Comparison of ENCODE assay signal across 9 cellular contexts in genomic region chr1:165928075-165928731, GRCh38.
A peak's percentile ranks its signal among the peaks of the same experiment; 100 is the strongest.
DNase-seq lines count a peak whose midpoint lies in the region; ATAC-seq and TF ChIP-seq lines count a peak whose summit lies in the region.
"Had no signal": no experiment of that assay in that cellular context is flagged by ENCODE, and none has a peak within 500 bp of the region (broad histone marks: within the 10 kb centered on the region; RNA-seq: fewer than 3 reads in every experiment).

No MANE protein-coding gene starts in this region.

- no peaks in the 10 kb centered on the region for H3K9me3 ChIP-seq in CD4-positive, alpha-beta memory T cell (ENCODE audit: control insufficient read depth in 1 of 2, low read length in 2 of 2)
- H3K9me3 ChIP-seq in ascending aorta: no peaks in the 10 kb centered on the region

- ATAC-seq in GM19395 (IDR thresholded peaks at IDR 0.05; ENCODE audit: unreplicated experiment): peak; percentile 52

- no peaks in the 10 kb centered on the region for H3K4me1 ChIP-seq in CD4-positive, alpha-beta memory T cell (ENCODE audit: insufficient read depth, low read length)
- H3K4me1 ChIP-seq in ascending aorta: no peaks in the 10 kb centered on the region

- H3K4me1 Mint-ChIP-seq in CD4-positive, alpha-beta memory T cell: peaks cover 0 to 2% (median 0%) of the 10 kb centered on the region in 4 donors

- no peaks in the 10 kb centered on the region for H3K27me3 ChIP-seq in CD4-positive, alpha-beta memory T cell (ENCODE audit: insufficient read depth, low read length)
- H3K27me3 ChIP-seq in ascending aorta: no peaks in the 10 kb centered on the region

- no peak overlapping the region for H3K4me3 ChIP-seq in CD4-positive, alpha-beta memory T cell (ENCODE audit: low read length in 2 of 2)
- no peak overlapping the region for H3K4me3 ChIP-seq in ascending aorta

- H3K9me3 Mint-ChIP-seq in CD4-positive, alpha-beta memory T cell: peaks cover 0 to 3% (median 0%) of the 10 kb centered on the region in 8 donors

- peak; percentile 25 to 47 (median 45) for TF ChIP-seq CTCF in ascending aorta (IDR thresholded peaks at IDR 0.05)

- CTCF ChIA-PET in CD4-positive, alpha-beta memory T cell (lab: Charles Lee; ENCODE audit: partially characterized antibody): interaction anchor here (0.6 to 12.2 kb wide), 16 partner anchors 8 to 675 kb away, joined by 3 to 123 read pairs (median 4); no protein-coding TSS in a partner anchor

- H3K36me3 ChIP-seq in CD4-positive, alpha-beta memory T cell (ENCODE audit: insufficient read depth, low read length): no peaks in the 10 kb centered on the region
- H3K36me3 ChIP-seq in ascending aorta: no peaks in the 10 kb centered on the region

- H3K27ac Mint-ChIP-seq in CD4-positive, alpha-beta memory T cell: peak overlapping the region in 1 of 7 donors; percentile 10
- H3K27ac Mint-ChIP-seq: IgD-negative memory B cell had no signal

- intact Hi-C loops in CD4-positive, alpha-beta memory T cell (cut with micrococcal nuclease): loop anchor here (1.0 to 10.0 kb wide), 4 partner anchors 237 to 1137 kb away; partner anchors contain the start of gene FAM78B
- intact Hi-C loops in ascending aorta (cut with DNase I): loop anchor here (5.0 kb wide), 1 partner anchor 554 kb away; no protein-coding TSS in a partner anchor

- no peak overlapping the region for H3K4me3 Mint-ChIP-seq in CD4-positive, alpha-beta memory T cell
- H3K4me3 Mint-ChIP-seq: IgD-negative memory B cell had no signal

- POLR2A ChIA-PET in CD4-positive, alpha-beta memory T cell (lab: Charles Lee; ENCODE audit: partially characterized antibody): no interaction called here

- H3K27ac ChIP-seq in CD4-positive, alpha-beta memory T cell (ENCODE audit: low read depth, low read length): no peak overlapping the region
- no peak overlapping the region for H3K27ac ChIP-seq in ascending aorta

- H3K27me3 Mint-ChIP-seq in CD4-positive, alpha-beta memory T cell: peaks cover 10 to 17% of the 10 kb centered on the region in 2 donors

- no peaks in the 10 kb centered on the region for H3K36me3 Mint-ChIP-seq in CD4-positive, alpha-beta memory T cell
- H3K36me3 Mint-ChIP-seq: IgD-negative memory B cell had no signal

- peak in 4 of 5 donors; percentile 45 to 55 (median 48) for DNase-seq in CD4-positive, alpha-beta memory T cell
- DNase-seq in LoVo (ENCODE audit: low spot score) (peak; percentile 40), SHP77 treated with DMSO at 0.1 percent for 48 hours (lab: John Stamatoyannopoulos, UW) (peak; percentile 45), ascending aorta (ENCODE audit: low spot score in 2 of 2) (peak in 1 of 2 donors; percentile 48), iPS-NIHi7 (ENCODE audit: extremely low spot score) (peak; percentile 61), OCI-M2 (lab: John Stamatoyannopoulos, UW; ENCODE audit: unreplicated experiment) (no peak)
- peak; percentile 43 to 53 for DNase-seq in stimulated activated CD4-positive, alpha-beta T cell treated with anti-CD3 and anti-CD28 coated beads, Interleukin-2, amount 100 ng/mL, for 24 hours
